28 cellular contexts compared by ENCODE assay signal in genomic region chr9:90741036-90741435, GRCh38.
"Had no signal": no experiment of that assay in that cellular context is flagged by ENCODE, and none has a peak within 500 bp of the region (broad histone marks: within the 10 kb centered on the region; RNA-seq: fewer than 3 reads in every experiment).

No MANE protein-coding gene starts in this region.

- H3K27ac Mint-ChIP-seq: dendritic cell treated with granulocyte-macrophage colony-stimulating factor and Interleukin-4, amounts not matched to agents 40 ng/mL and 50 ng/mL, for 4 days; effector memory CD8-positive, alpha-beta T cell; endodermal cell; mesothelial cell of epicardium; naive thymus-derived CD8-positive, alpha-beta T cell had no signal

- H3K27me3 ChIP-seq: esophagus squamous epithelium, gastrocnemius medialis, heart right ventricle, left lung had no signal

- H3K9me3 ChIP-seq: gastrocnemius medialis had no signal

- H3K36me3 ChIP-seq: esophagus squamous epithelium, gastrocnemius medialis, heart right ventricle, left lung, lower lobe of right lung had no signal

- ATAC-seq: effector memory CD8-positive, alpha-beta T cell; esophagus mucosa; gastrocnemius medialis; heart right ventricle; left cardiac atrium; left lung; left ventricle myocardium superior; lower lobe of right lung; mucosa of descending colon; naive thymus-derived CD8-positive, alpha-beta T cell had no signal

- H3K4me3 ChIP-seq: esophagus squamous epithelium, gastrocnemius medialis, heart right ventricle, left lung, lower lobe of right lung, mucosa of descending colon had no signal

- H3K27ac ChIP-seq: epithelial cell of prostate, esophagus squamous epithelium, gastrocnemius medialis, heart right ventricle, left lung, lower lobe of right lung had no signal

- H3K27me3 Mint-ChIP-seq: naive B cell had no signal

- H3K4me1 ChIP-seq: esophagus squamous epithelium, gastrocnemius medialis, heart right ventricle, left lung, lower lobe of right lung had no signal

- H3K36me3 Mint-ChIP-seq: mesothelial cell of epicardium had no signal

- H3K4me3 Mint-ChIP-seq: dendritic cell treated with granulocyte-macrophage colony-stimulating factor and Interleukin-4, amounts not matched to agents 40 ng/mL and 50 ng/mL, for 4 days; effector memory CD8-positive, alpha-beta T cell; endodermal cell; mesothelial cell of epicardium; naive B cell; naive thymus-derived CD8-positive, alpha-beta T cell had no signal

- DNase-seq: cortex of kidney; effector CD8-positive, alpha-beta T cell; effector memory CD8-positive, alpha-beta T cell; endodermal cell; erythroblast; esophagus squamous epithelium; foreskin fibroblast; foreskin melanocyte; gastrocnemius medialis; glutamatergic neuron; head of caudate nucleus; heart right ventricle; hippocampal formation; left cardiac atrium; left lung; left ventricle myocardium superior; lower lobe of right lung; mesenchymal stem cell; mucosa of descending colon; naive B cell; naive thymus-derived CD8-positive, alpha-beta T cell had no signal

- FAIRE-seq: endometrium, islet of Langerhans, keratinocyte had no signal

- H3K4me1 Mint-ChIP-seq: endodermal cell had no signal
